Comparison of ENCODE assay signal across 8 cellular contexts in genomic region chr15:70584838-70585706, GRCh38.
DNase-seq lines count a peak whose midpoint lies in the region; ATAC-seq, FAIRE-seq and TF ChIP-seq lines count a peak whose summit lies in the region.

No MANE protein-coding gene starts in this region.

- TF ChIP-seq CTCF in PC-9 (conservative IDR thresholded peaks at IDR 0.05) (peak; percentile 74), astrocyte of the spinal cord (IDR thresholded peaks at IDR 0.05; ENCODE audit: low read depth, low read length) (peak; percentile 54), HepG2 (CRISPR knock-in tag; IDR thresholded peaks at IDR 0.05) (peak; percentile 84)

- H3K9me3 ChIP-seq in PC-9 (ENCODE audit: insufficient read depth, low read depth): no peaks in the 10 kb centered on the region
- H3K9me3 ChIP-seq in HepG2 (ENCODE audit: low read length): no peaks in the 10 kb centered on the region

- CTCF ChIA-PET in PC-9 (lab: Charles Lee) (interaction anchor here (0.6 to 1.4 kb wide), 3 partner anchors 16 to 337 kb away, joined by 5 read pairs; no protein-coding TSS in a partner anchor), HepG2 (lab: Yijun Ruan, JAX; ENCODE audit: low intra/inter-chr PET ratio, low total read pairs) (interaction anchor here (1.7 kb wide), 1 partner anchor 16 kb away, joined by 10 read pairs; no protein-coding TSS in a partner anchor)

- peak in 1 of 2 experiments; percentile 63; a peak in 2 of 4 replicates for TF ChIP-seq EP300 in HepG2 (IDR thresholded peaks at IDR 0.05; ENCODE audit: low read depth in 2 of 2, low read length in 2 of 2)
- no peak for TF ChIP-seq EP300 in HepG2 (CRISPR knock-in tag; IDR thresholded peaks at IDR 0.05; ENCODE audit: borderline replicate concordance)

- H3K4me3 ChIP-seq in PC-9 (peak overlapping the region; percentile 46; the same call in 1 of the 2 replicates), astrocyte of the spinal cord (ENCODE audit: low read depth, low read length) (peak overlapping the region; percentile 20), HepG2 (replicated peaks in 1 of 3; ENCODE audit: insufficient read depth in 1 of 3, low read depth in 2 of 3, low read length in 3 of 3) (peak overlapping the region; percentile 59 to 73 (median 61))

- in situ Hi-C loops in astrocyte of the spinal cord (cut with HindIII; ENCODE audit: low sequenced_read_pairs) (no loop called here), HepG2 (cut with HindIII; ENCODE audit: extremely low pct_ligation_motif_present, low pct_unique_long_range_greater_than_20kb) (no loop called here)

- POLR2A ChIA-PET in PC-9 (lab: Charles Lee; ENCODE audit: unreplicated experiment): interaction anchor here (0.7 kb wide), 2 partner anchors 76 to 97 kb away, joined by 3 to 4 read pairs; no protein-coding TSS in a partner anchor
- POLR2A ChIA-PET in HepG2 (lab: Yijun Ruan, JAX): interaction anchor here (0.6 to 1.5 kb wide), 5 partner anchors 11 to 69 kb away, joined by 3 to 8 read pairs (median 5); no protein-coding TSS in a partner anchor

- H3K79me2 ChIP-seq in PC-9 (ENCODE audit: low read depth) (no peaks in the 10 kb centered on the region), HepG2 (ENCODE audit: insufficient read depth, low read length) (no peaks in the 10 kb centered on the region)

- H3K36me3 ChIP-seq in PC-9 (ENCODE audit: low read depth) (no peaks in the 10 kb centered on the region), HepG2 (replicated peaks in 1 of 2; ENCODE audit: control insufficient read depth in 1 of 2, insufficient read depth in 2 of 2, low read length in 2 of 2) (no peaks in the 10 kb centered on the region)

- peak overlapping the region; percentile 81 for H3K27ac ChIP-seq in PC-9
- peak overlapping the region; percentile 75 for H3K27ac ChIP-seq in HepG2 (ENCODE audit: extremely low read length, insufficient read depth, low read length)

- H2AFZ ChIP-seq in PC-9: peak overlapping the region; percentile 74
- no peak overlapping the region for H2AFZ ChIP-seq in HepG2 (ENCODE audit: low read length)

- TF ChIP-seq RAD21 in HepG2 (CRISPR knock-in tag; IDR thresholded peaks at IDR 0.05): peak; percentile 82

- BruUV-seq in PC-9 (replicated peaks; lab: Mats Ljungman, UMichigan): TSS peak; percentile 63
- no TSS peak for BruUV-seq in HepG2 (replicated peaks; lab: Mats Ljungman, UMichigan)

- H3K4me2 ChIP-seq in PC-9: peak overlapping the region; percentile 77
- peak overlapping the region; percentile 85 for H3K4me2 ChIP-seq in HepG2 (ENCODE audit: low read depth, low read length)

- H3K9ac ChIP-seq in HepG2 (ENCODE audit: insufficient read depth, low read depth, low read length): peak overlapping the region; percentile 50

- FAIRE-seq in HepG2 (lab: Jason Lieb, UNC): no peak

- 8% methylated on average over 3 of the region's 64 CpGs for WGBS in HepG2 (ENCODE audit: low lambda C conversion rate)

- H3K27me3 ChIP-seq in PC-9 (ENCODE audit: insufficient read depth, low read depth) (no peaks in the 10 kb centered on the region), HepG2 (ENCODE audit: control insufficient read depth in 1 of 2, insufficient read depth in 2 of 2, low read length in 2 of 2) (peaks cover 0 to 3% of the 10 kb centered on the region in 2 experiments; a peak in 1 of 5 replicates)

- H4K20me1 ChIP-seq in PC-9 (ENCODE audit: insufficient read depth) (no peaks in the 10 kb centered on the region), HepG2 (ENCODE audit: insufficient read depth, low read length) (no peaks in the 10 kb centered on the region)

- intact Hi-C loops in PC-9 (cut with micrococcal nuclease; ENCODE audit: unreplicated experiment) (loop anchor here (1.0 to 10.0 kb wide), 7 partner anchors 76 to 1108 kb away; partner anchors contain the start of gene TLE3), HepG2 (cut with micrococcal nuclease; ENCODE audit: unreplicated experiment) (no loop called here)

- H3K4me1 ChIP-seq in PC-9 (replicated peaks; ENCODE audit: insufficient read depth) (peaks cover 18% of the 10 kb centered on the region), HepG2 (ENCODE audit: insufficient read depth, low read length) (peaks cover 32% of the 10 kb centered on the region)

- peaks cover 6% of the 10 kb centered on the region; the same call in 1 of the 2 replicates for H3F3A ChIP-seq in PC-9 (ENCODE audit: insufficient read depth, low read depth)

- DNase-seq in Daoy (ENCODE audit: low read depth) (peak; percentile 64), PC-9 (peak; percentile 71 to 86), astrocyte of the spinal cord (ENCODE audit: low read depth, low spot score) (peak; percentile 51), HepG2 (ENCODE audit: low spot score) (peak; percentile 84), HUDEP-2 (lab: John Stamatoyannopoulos, UW; ENCODE audit: unreplicated experiment in 76 of 76) (no peak), DMS153 (lab: John Stamatoyannopoulos, UW) (no peak)
- peak; percentile 16 for DNase-seq in stimulated activated CD8-positive, alpha-beta memory T cell treated with anti-CD3 and anti-CD28 coated beads, Interleukin-7, amount 100 ng/mL, for 24 hours (ENCODE audit: low read depth)

- H3K9me2 ChIP-seq in PC-9 (ENCODE audit: insufficient read depth): no peaks in the 10 kb centered on the region

- ATAC-seq in HepG2: peak; percentile 88
- no peak for ATAC-seq in HG02798 (IDR thresholded peaks at IDR 0.05; ENCODE audit: poor library complexity, unreplicated experiment)

- TF ChIP-seq POLR2A in HepG2 (IDR thresholded peaks at IDR 0.05; ENCODE audit: insufficient read depth in 1 of 2, low read depth in 2 of 2, low read length in 2 of 2): no peak

TF ChIP-seq in HepG2, 621 proteins besides CTCF, POLR2A, EP300 and RAD21 (continues in another document):
- TF ChIP-seq ZNF530 (CRISPR knock-in tag; IDR thresholded peaks at IDR 0.05; ENCODE audit: low read depth) (no peak), MAFF (IDR thresholded peaks at IDR 0.05; ENCODE audit: low read depth, low read length) (0 out of 2 replicates have a peak, but pooled peaks have one; percentile 7), SOX5 (CRISPR knock-in tag; IDR thresholded peaks at IDR 0.05; ENCODE audit: borderline replicate concordance) (no peak; the same call in 1 of the 2 replicates), ZFY (CRISPR knock-in tag; IDR thresholded peaks at IDR 0.05) (no peak), ZBTB34 (CRISPR knock-in tag; IDR thresholded peaks at IDR 0.05) (no peak), HOXA5 (CRISPR knock-in tag; IDR thresholded peaks at IDR 0.05) (no peak), PATZ1 (CRISPR knock-in tag; IDR thresholded peaks at IDR 0.05) (peak; percentile 42; the same call in 1 of the 2 replicates)
- TF ChIP-seq, protein P1, sequence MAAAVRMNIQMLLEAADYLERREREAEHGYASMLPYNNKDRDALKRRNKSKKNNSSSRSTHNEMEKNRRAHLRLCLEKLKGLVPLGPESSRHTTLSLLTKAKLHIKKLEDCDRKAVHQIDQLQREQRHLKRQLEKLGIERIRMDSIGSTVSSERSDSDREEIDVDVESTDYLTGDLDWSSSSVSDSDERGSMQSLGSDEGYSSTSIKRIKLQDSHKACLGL (CRISPR knock-in tag; IDR thresholded peaks at IDR 0.05): no peak
- TF ChIP-seq, protein P2, sequence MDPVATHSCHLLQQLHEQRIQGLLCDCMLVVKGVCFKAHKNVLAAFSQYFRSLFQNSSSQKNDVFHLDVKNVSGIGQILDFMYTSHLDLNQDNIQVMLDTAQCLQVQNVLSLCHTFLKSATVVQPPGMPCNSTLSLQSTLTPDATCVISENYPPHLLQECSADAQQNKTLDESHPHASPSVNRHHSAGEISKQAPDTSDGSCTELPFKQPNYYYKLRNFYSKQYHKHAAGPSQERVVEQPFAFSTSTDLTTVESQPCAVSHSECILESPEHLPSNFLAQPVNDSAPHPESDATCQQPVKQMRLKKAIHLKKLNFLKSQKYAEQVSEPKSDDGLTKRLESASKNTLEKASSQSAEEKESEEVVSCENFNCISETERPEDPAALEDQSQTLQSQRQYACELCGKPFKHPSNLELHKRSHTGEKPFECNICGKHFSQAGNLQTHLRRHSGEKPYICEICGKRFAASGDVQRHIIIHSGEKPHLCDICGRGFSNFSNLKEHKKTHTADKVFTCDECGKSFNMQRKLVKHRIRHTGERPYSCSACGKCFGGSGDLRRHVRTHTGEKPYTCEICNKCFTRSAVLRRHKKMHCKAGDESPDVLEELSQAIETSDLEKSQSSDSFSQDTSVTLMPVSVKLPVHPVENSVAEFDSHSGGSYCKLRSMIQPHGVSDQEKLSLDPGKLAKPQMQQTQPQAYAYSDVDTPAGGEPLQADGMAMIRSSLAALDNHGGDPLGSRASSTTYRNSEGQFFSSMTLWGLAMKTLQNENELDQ (CRISPR knock-in tag; IDR thresholded peaks at IDR 0.05; ENCODE audit: borderline replicate concordance): no peak

Comparison
In these comparisons a context has a peak if more than half of its experiments do, and no peak if none do; other contexts are left out.
1. DNase-seq: peak in Daoy (single experiment), PC-9 (2 of 2), astrocyte of the spinal cord (single experiment), HepG2 (single experiment) and stimulated activated CD8-positive, alpha-beta memory T cell treated with anti-CD3 and anti-CD28 coated beads, Interleukin-7, amount 100 ng/mL, for 24 hours (single experiment); none in HUDEP-2 (0 of 76) and DMS153 (single experiment).
2. Peak in every context shown above with its lines, with median percentiles within 50 percentile points of each other: H3K4me3 ChIP-seq and CTCF ChIP-seq.